ENCODE assay signal across 8 cellular contexts in the genomic region with DNA sequence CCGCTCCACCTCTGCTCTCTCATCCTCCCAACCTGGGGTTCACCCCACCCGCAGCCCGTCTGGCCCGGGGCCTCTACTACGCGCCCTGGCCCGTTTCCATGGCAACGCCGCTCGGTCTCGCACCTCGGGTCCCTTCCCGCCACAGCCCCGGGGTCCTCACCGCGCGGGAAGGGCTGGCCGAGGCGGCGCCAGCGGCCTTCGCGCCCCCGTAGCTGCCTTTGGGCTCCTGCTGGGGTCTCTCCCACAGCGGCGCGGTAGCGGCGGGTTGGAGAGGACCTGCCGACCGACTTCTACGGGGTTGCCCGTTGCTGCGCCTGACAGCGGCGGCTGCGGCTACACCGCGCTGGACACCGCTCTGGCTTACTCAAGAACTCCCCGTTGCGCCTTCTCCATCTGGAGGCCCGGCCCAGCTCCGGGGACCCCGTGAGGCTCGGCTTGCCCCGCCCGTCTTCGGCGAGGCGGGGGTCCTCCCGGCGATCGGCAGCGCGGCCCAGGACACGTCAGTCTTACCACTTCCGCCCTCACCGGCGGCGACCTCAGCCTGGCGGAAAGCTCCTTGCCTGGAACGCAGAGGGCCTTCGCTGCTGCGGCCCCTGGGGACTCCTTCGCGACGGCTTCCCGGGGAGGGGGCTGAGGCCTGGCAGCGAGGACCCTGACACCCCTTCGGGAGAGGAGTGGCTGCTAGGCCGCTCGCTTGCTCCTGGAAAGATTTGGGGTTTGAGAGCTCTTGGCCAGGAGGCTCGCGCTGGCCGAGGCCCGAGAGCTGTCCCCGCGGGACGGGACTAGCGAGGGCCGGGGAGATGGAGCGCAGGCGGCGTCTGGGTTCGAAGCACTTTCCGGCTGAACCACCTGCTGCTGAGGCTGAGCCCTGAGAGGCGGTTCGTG. TPM values are rescaled to one million over a fixed set of nuclear protein-coding genes. Genes with fewer than 3 reads are reported as not detected.
A peak's percentile ranks its signal among the peaks of the same experiment; 100 is the strongest.
DNase-seq lines count a peak whose midpoint lies in the region; ATAC-seq and TF ChIP-seq lines count a peak whose summit lies in the region.

A gene with protein sequence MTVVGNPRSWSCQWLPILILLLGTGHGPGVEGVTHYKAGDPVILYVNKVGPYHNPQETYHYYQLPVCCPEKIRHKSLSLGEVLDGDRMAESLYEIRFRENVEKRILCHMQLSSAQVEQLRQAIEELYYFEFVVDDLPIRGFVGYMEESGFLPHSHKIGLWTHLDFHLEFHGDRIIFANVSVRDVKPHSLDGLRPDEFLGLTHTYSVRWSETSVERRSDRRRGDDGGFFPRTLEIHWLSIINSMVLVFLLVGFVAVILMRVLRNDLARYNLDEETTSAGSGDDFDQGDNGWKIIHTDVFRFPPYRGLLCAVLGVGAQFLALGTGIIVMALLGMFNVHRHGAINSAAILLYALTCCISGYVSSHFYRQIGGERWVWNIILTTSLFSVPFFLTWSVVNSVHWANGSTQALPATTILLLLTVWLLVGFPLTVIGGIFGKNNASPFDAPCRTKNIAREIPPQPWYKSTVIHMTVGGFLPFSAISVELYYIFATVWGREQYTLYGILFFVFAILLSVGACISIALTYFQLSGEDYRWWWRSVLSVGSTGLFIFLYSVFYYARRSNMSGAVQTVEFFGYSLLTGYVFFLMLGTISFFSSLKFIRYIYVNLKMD (minus strand): TSS at position 256 of the 885 bp plus-strand sequence. CDS start 422 bp downstream, outside the sequence.

- no peak for TF ChIP-seq CTCF in HFF-Myc (IDR thresholded peaks at IDR 0.05; ENCODE audit: low read depth, low read length, missing control alignments)
- no peak for TF ChIP-seq CTCF in glutamatergic neuron (IDR thresholded peaks at IDR 0.05; ENCODE audit: partially characterized antibody, unreplicated experiment)
- TF ChIP-seq CTCF in ovary (IDR thresholded peaks at IDR 0.05), result peak in 1 of 3 donors; percentile 10

- peak within 1 kb of the TSS; percentile 84 to 99 for H3K27ac Mint-ChIP-seq in activated naive CD4-positive, alpha-beta T cell treated with anti-CD3 and anti-CD28 coated beads, Interleukin-2, amount 50 U/mL, for 72 hours
- H3K27ac Mint-ChIP-seq in glutamatergic neuron (ENCODE audit: unreplicated experiment), result peak within 1 kb of the TSS; percentile 96

- 0 to 1% (median 1%) methylated on average over 51 to 89 of the region's 89 CpGs for WGBS in ovary, 3 donors
- under 1% methylated on average over 89 of the region's 89 CpGs for WGBS in thymus

- ATAC-seq in activated naive CD4-positive, alpha-beta T cell treated with anti-CD3 and anti-CD28 coated beads, Interleukin-2, amount 50 U/mL, for 72 hours, result peak; percentile 92 to 95

- H3K27ac ChIP-seq in ovary (peak within 1 kb of the TSS; percentile 80 to 99), thymus (ENCODE audit: low read depth) (peak within 1 kb of the TSS; percentile 98)

- H3K36me3 ChIP-seq in ovary (no peaks in the 10 kb centered on the region), thymus (ENCODE audit: control insufficient read depth, insufficient read depth) (peaks cover 14% of the 10 kb centered on the region)

- peaks cover 6% of the 10 kb centered on the region for H3K4me1 Mint-ChIP-seq in glutamatergic neuron (ENCODE audit: low read depth, unreplicated experiment)

- H3K27me3 ChIP-seq in ovary, result no peaks in the 10 kb centered on the region
- H3K27me3 ChIP-seq in thymus (ENCODE audit: control insufficient read depth, insufficient read depth), result no peaks in the 10 kb centered on the region

- peaks cover 21 to 31% of the 10 kb centered on the region in 2 donors for H3K36me3 Mint-ChIP-seq in activated naive CD4-positive, alpha-beta T cell treated with anti-CD3 and anti-CD28 coated beads, Interleukin-2, amount 50 U/mL, for 72 hours
- no peaks in the 10 kb centered on the region for H3K36me3 Mint-ChIP-seq in glutamatergic neuron (ENCODE audit: unreplicated experiment)

- peak within 1 kb of the TSS; percentile 96 for H3K4me3 Mint-ChIP-seq in glutamatergic neuron (ENCODE audit: unreplicated experiment)

- H3K27me3 Mint-ChIP-seq in glutamatergic neuron (ENCODE audit: unreplicated experiment), result peaks cover 11% of the 10 kb centered on the region

- H3K4me3 ChIP-seq in GM08714 (ENCODE audit: low read length) (peak within 1 kb of the TSS; percentile 69), HFF-Myc (replicated peaks; ENCODE audit: low read depth, low read length) (peak within 1 kb of the TSS; percentile 89), ovary (peak within 1 kb of the TSS; percentile 97), thymus (ENCODE audit: low read length) (peak within 1 kb of the TSS; percentile 94)

- peak; percentile 69 for TF ChIP-seq POLR2A in ovary (IDR thresholded peaks at IDR 0.05)

- intact Hi-C loops in ovary (cut with DNase I), result no loop called here

- H3K9me3 ChIP-seq in ovary (no peaks in the 10 kb centered on the region), thymus (ENCODE audit: control insufficient read depth) (no peaks in the 10 kb centered on the region)

- H3K9me3 Mint-ChIP-seq in activated naive CD4-positive, alpha-beta T cell treated with anti-CD3 and anti-CD28 coated beads, Interleukin-2, amount 50 U/mL, for 72 hours, result no peaks in the 10 kb centered on the region
- peaks cover 6% of the 10 kb centered on the region for H3K9me3 Mint-ChIP-seq in glutamatergic neuron (ENCODE audit: unreplicated experiment)

- TF ChIP-seq EP300 in ovary (IDR thresholded peaks at IDR 0.05), result no peak

- peaks cover 4% of the 10 kb centered on the region for H3K4me1 ChIP-seq in ovary (ENCODE audit: insufficient read depth)
- peaks cover 17% of the 10 kb centered on the region for H3K4me1 ChIP-seq in thymus (ENCODE audit: control insufficient read depth, insufficient read depth, low read length)

- DNase-seq in HFF-Myc (ENCODE audit: extremely low read depth, low read depth), result peak; percentile 51
- peak; percentile 75 for DNase-seq in MV-4-11 (lab: John Stamatoyannopoulos, UW)
- DNase-seq in SKM-1 (lab: John Stamatoyannopoulos, UW; ENCODE audit: unreplicated experiment), result peak; percentile 1
- DNase-seq in activated naive CD4-positive, alpha-beta T cell treated with anti-CD3 and anti-CD28 coated beads, Interleukin-2, amount 50 U/mL, for 72 hours (ENCODE audit: low spot score in 2 of 2), result peak; percentile 86 to 90
- peak; percentile 91 for DNase-seq in glutamatergic neuron
- DNase-seq in ovary, result peak; percentile 86 to 94 (median 89)

RNA-seq across cellular contexts. Expression of the gene that starts here (rescaled TPM):
- total RNA-seq in activated naive CD4-positive, alpha-beta T cell treated with anti-CD3 and anti-CD28 coated beads, Interleukin-2, amount 50 U/mL, for 72 hours, result 10 to 100 TPM; 24.6 to 29.3 TPM
- 35.0 TPM for total RNA-seq in glutamatergic neuron (ENCODE audit: unreplicated experiment)
- 10 to 100 TPM; 34.9 to 65.6 (median 44.9) TPM for total RNA-seq in ovary
- polyA plus RNA-seq in ovary, result 10 to 100 TPM; 32.3 to 40.0 TPM
- 12.5 TPM for polyA plus RNA-seq in thymus

Comparison
In these comparisons a context has a peak if more than half of its experiments do, and no peak if none do; other contexts are left out.
1. Peak in every context shown above with its lines: DNase-seq, ATAC-seq, H3K4me3 ChIP-seq and H3K27ac ChIP-seq.
2. DNase-seq: peak in every context shown above with its lines; median percentile 91 in glutamatergic neuron; 89 in ovary; 88 in activated naive CD4-positive, alpha-beta T cell treated with anti-CD3 and anti-CD28 coated beads, Interleukin-2, amount 50 U/mL, for 72 hours; 75 in MV-4-11; 51 in HFF-Myc; 1 in SKM-1.